11 cellular contexts compared by ENCODE assay signal in genomic region chr13:74210693-74211393, GRCh38.
A peak's percentile ranks its signal among the peaks of the same experiment; 100 is the strongest.
DNase-seq lines count a peak whose midpoint lies in the region; ATAC-seq, FAIRE-seq and TF ChIP-seq lines count a peak whose summit lies in the region.
"Had no signal": no experiment of that assay in that cellular context is flagged by ENCODE, and none has a peak within 500 bp of the region (broad histone marks: within the 10 kb centered on the region; RNA-seq: fewer than 3 reads in every experiment).

No MANE protein-coding gene starts in this region.

- peak; percentile 70 for DNase-seq in NCI-H748 (lab: John Stamatoyannopoulos, UW; ENCODE audit: unreplicated experiment)
- no peak for DNase-seq in NCI-H748 treated with DMSO at 0.1 percent for 48 hours (lab: John Stamatoyannopoulos, UW)
- DNase-seq in RCC 7860 (ENCODE audit: low spot score) = peak; percentile 79
- DNase-seq in fibroblast of the aortic adventitia (ENCODE audit: low read depth) = peak; percentile 100
- DNase-seq in stimulated activated effector memory CD8-positive, alpha-beta T cell treated with anti-CD3 and anti-CD28 coated beads, Interleukin-12 subunit alpha, Interleukin-12 subunit beta, amount 100 ng/mL, for 72 hours (ENCODE audit: low spot score in 2 of 2) = no peak
- DNase-seq in effector memory CD4-positive, alpha-beta T cell = no peak
- no peak for DNase-seq in activated CD8-positive, alpha-beta T cell treated with anti-CD3 and anti-CD28 coated beads for 36 hours
- no peak for DNase-seq in CD1c-positive myeloid dendritic cell (ENCODE audit: extremely low spot score)
- DNase-seq: activated T-cell treated with anti-CD3 and anti-CD28 coated beads, Interleukin-2, amount 50 U/mL, for 1 hour had no signal

- no peak for FAIRE-seq in RCC 7860 (lab: Jason Lieb, UNC)
- FAIRE-seq: islet of Langerhans had no signal

- no peak overlapping the region for H3K4me3 Mint-ChIP-seq in stimulated activated effector memory CD8-positive, alpha-beta T cell treated with anti-CD3 and anti-CD28 coated beads, Interleukin-12 subunit alpha, Interleukin-12 subunit beta, amount 100 ng/mL, for 72 hours
- no peak overlapping the region for H3K4me3 Mint-ChIP-seq in activated CD8-positive, alpha-beta T cell treated with anti-CD3 and anti-CD28 coated beads for 36 hours

- H3K9me3 Mint-ChIP-seq in stimulated activated effector memory CD8-positive, alpha-beta T cell treated with anti-CD3 and anti-CD28 coated beads, Interleukin-12 subunit alpha, Interleukin-12 subunit beta, amount 100 ng/mL, for 72 hours = no peaks in the 10 kb centered on the region
- H3K9me3 Mint-ChIP-seq in activated CD8-positive, alpha-beta T cell treated with anti-CD3 and anti-CD28 coated beads for 36 hours = no peaks in the 10 kb centered on the region

- H3K9me3 ChIP-seq in effector memory CD4-positive, alpha-beta T cell (ENCODE audit: control insufficient read depth, low read length) = no peaks in the 10 kb centered on the region

- H3K4me1 ChIP-seq in effector memory CD4-positive, alpha-beta T cell (ENCODE audit: control insufficient read depth, insufficient read depth, low read length, poor library complexity, severe bottlenecking) = no peaks in the 10 kb centered on the region

- peak; percentile 55 for ATAC-seq in stimulated activated effector memory CD8-positive, alpha-beta T cell treated with anti-CD3 and anti-CD28 coated beads, Interleukin-12 subunit alpha, Interleukin-12 subunit beta, amount 100 ng/mL, for 72 hours
- ATAC-seq in activated CD8-positive, alpha-beta T cell treated with anti-CD3 and anti-CD28 coated beads for 36 hours = no peak

- intact Hi-C loops in activated CD8-positive, alpha-beta T cell treated with anti-CD3 and anti-CD28 coated beads for 36 hours (cut with micrococcal nuclease) = no loop called here

- no peak for TF ChIP-seq CTCF in fibroblast of the aortic adventitia (IDR thresholded peaks at IDR 0.05; ENCODE audit: insufficient read depth, low read length)
- no peak for TF ChIP-seq CTCF in activated CD8-positive, alpha-beta T cell treated with anti-CD3 and anti-CD28 coated beads for 36 hours (IDR thresholded peaks at IDR 0.05)

- POLR2A ChIA-PET in activated CD8-positive, alpha-beta T cell treated with anti-CD3 and anti-CD28 coated beads for 36 hours (lab: Charles Lee) = no interaction called here

- no peak overlapping the region for H3K27ac Mint-ChIP-seq in stimulated activated effector memory CD8-positive, alpha-beta T cell treated with anti-CD3 and anti-CD28 coated beads, Interleukin-12 subunit alpha, Interleukin-12 subunit beta, amount 100 ng/mL, for 72 hours
- no peak overlapping the region for H3K27ac Mint-ChIP-seq in activated CD8-positive, alpha-beta T cell treated with anti-CD3 and anti-CD28 coated beads for 36 hours

- H3K36me3 Mint-ChIP-seq in stimulated activated effector memory CD8-positive, alpha-beta T cell treated with anti-CD3 and anti-CD28 coated beads, Interleukin-12 subunit alpha, Interleukin-12 subunit beta, amount 100 ng/mL, for 72 hours = peaks cover 4% of the 10 kb centered on the region
- H3K36me3 Mint-ChIP-seq in activated CD8-positive, alpha-beta T cell treated with anti-CD3 and anti-CD28 coated beads for 36 hours (ENCODE audit: low read depth) = no peaks in the 10 kb centered on the region

- no peaks in the 10 kb centered on the region for H3K27me3 ChIP-seq in effector memory CD4-positive, alpha-beta T cell (replicated peaks; ENCODE audit: control insufficient read depth, insufficient read depth, low read length, poor library complexity, severe bottlenecking)

- CTCF ChIA-PET in activated CD8-positive, alpha-beta T cell treated with anti-CD3 and anti-CD28 coated beads for 36 hours (lab: Charles Lee) = no interaction called here

- H3K4me3 ChIP-seq in fibroblast of the aortic adventitia (ENCODE audit: low read depth, low read length) = peak overlapping the region; percentile 7
- H3K4me3 ChIP-seq in effector memory CD4-positive, alpha-beta T cell (ENCODE audit: insufficient read depth, low read depth, low read length, poor library complexity, severe bottlenecking) = no peak overlapping the region

- H3K36me3 ChIP-seq in effector memory CD4-positive, alpha-beta T cell (ENCODE audit: control insufficient read depth, insufficient read depth, low read length) = no peaks in the 10 kb centered on the region

- H3K27me3 Mint-ChIP-seq in activated CD8-positive, alpha-beta T cell treated with anti-CD3 and anti-CD28 coated beads for 36 hours = no peaks in the 10 kb centered on the region

- H3K27ac ChIP-seq in effector memory CD4-positive, alpha-beta T cell (ENCODE audit: insufficient read depth, low read length, poor library complexity, severe bottlenecking) = no peak overlapping the region
- H3K27ac ChIP-seq: C4-2B had no signal

- peaks cover 6% of the 10 kb centered on the region for H3K4me1 Mint-ChIP-seq in stimulated activated effector memory CD8-positive, alpha-beta T cell treated with anti-CD3 and anti-CD28 coated beads, Interleukin-12 subunit alpha, Interleukin-12 subunit beta, amount 100 ng/mL, for 72 hours
- H3K4me1 Mint-ChIP-seq in activated CD8-positive, alpha-beta T cell treated with anti-CD3 and anti-CD28 coated beads for 36 hours (ENCODE audit: low read depth) = peaks cover 2% of the 10 kb centered on the region

Comparison
In these comparisons a context has a peak if more than half of its experiments do, and no peak if none do; other contexts are left out.
1. DNase-seq: peak in NCI-H748 (single experiment), RCC 7860 (single experiment) and fibroblast of the aortic adventitia (single experiment); none in NCI-H748 treated with DMSO at 0.1 percent for 48 hours (single experiment), stimulated activated effector memory CD8-positive, alpha-beta T cell treated with anti-CD3 and anti-CD28 coated beads, Interleukin-12 subunit alpha, Interleukin-12 subunit beta, amount 100 ng/mL, for 72 hours (0 of 2), effector memory CD4-positive, alpha-beta T cell (0 of 3), activated CD8-positive, alpha-beta T cell treated with anti-CD3 and anti-CD28 coated beads for 36 hours (single experiment) and CD1c-positive myeloid dendritic cell (single experiment).